ENCODE assay signal across 2 cellular contexts in genomic region chr5:168282120-168282519, GRCh38.
TF ChIP-seq lines count a peak whose summit lies in the region.

No MANE protein-coding gene starts in this region.

TF ChIP-seq in Ishikawa, 13 proteins besides CTCF, POLR2A, EP300 and RAD21:
- no peak for TF ChIP-seq REST (IDR thresholded peaks at IDR 0.05; ENCODE audit: low read depth)
- TF ChIP-seq CREB1 (IDR thresholded peaks at IDR 0.05; ENCODE audit: low read depth): no peak
- no peak for TF ChIP-seq EGR1 (IDR thresholded peaks at IDR 0.05)
- TF ChIP-seq TAF1 (IDR thresholded peaks at IDR 0.05; ENCODE audit: low read depth): no peak
- TF ChIP-seq USF1 (IDR thresholded peaks at IDR 0.05): peak; percentile 46; the same call in 1 of the 2 replicates
- TF ChIP-seq FOXM1 (IDR thresholded peaks at IDR 0.05; ENCODE audit: borderline replicate concordance, low read depth): no peak
- TF ChIP-seq YY1 (IDR thresholded peaks at IDR 0.05; ENCODE audit: low read depth): no peak
- no peak for TF ChIP-seq TCF12 (IDR thresholded peaks at IDR 0.05; ENCODE audit: low read depth)
- no peak for TF ChIP-seq NFIC (IDR thresholded peaks at IDR 0.05)
- TF ChIP-seq CEBPB (IDR thresholded peaks at IDR 0.05): no peak; the same call in 1 of the 2 replicates
- TF ChIP-seq TEAD4 (IDR thresholded peaks at IDR 0.05): no peak
- TF ChIP-seq MAX (IDR thresholded peaks at IDR 0.05): peak; percentile 87
- TF ChIP-seq ZBTB7A (IDR thresholded peaks at IDR 0.05; ENCODE audit: low read depth): no peak

TF ChIP-seq in GM12878, 131 proteins besides CTCF, POLR2A, EP300 and RAD21 (continued from another document):
- TF ChIP-seq ELK1 (IDR thresholded peaks at IDR 0.05; ENCODE audit: low read depth, low read length) (no peak), ZZZ3 (IDR thresholded peaks at IDR 0.05; ENCODE audit: control insufficient read depth, insufficient read length, low read depth) (no peak), YBX1 (IDR thresholded peaks at IDR 0.05) (no peak), PAX8 (IDR thresholded peaks at IDR 0.05) (no peak), SPI1 (IDR thresholded peaks at IDR 0.05; ENCODE audit: borderline replicate concordance, insufficient read depth, low read depth, low read length) (no peak), SP1 (IDR thresholded peaks at IDR 0.05; ENCODE audit: low read depth, low read length) (no peak), CHD4 (IDR thresholded peaks at IDR 0.05) (no peak), FOXM1 (IDR thresholded peaks at IDR 0.05; ENCODE audit: low read depth, low read length) (no peak)
